21 cellular contexts compared by ENCODE assay signal in the genomic region with DNA sequence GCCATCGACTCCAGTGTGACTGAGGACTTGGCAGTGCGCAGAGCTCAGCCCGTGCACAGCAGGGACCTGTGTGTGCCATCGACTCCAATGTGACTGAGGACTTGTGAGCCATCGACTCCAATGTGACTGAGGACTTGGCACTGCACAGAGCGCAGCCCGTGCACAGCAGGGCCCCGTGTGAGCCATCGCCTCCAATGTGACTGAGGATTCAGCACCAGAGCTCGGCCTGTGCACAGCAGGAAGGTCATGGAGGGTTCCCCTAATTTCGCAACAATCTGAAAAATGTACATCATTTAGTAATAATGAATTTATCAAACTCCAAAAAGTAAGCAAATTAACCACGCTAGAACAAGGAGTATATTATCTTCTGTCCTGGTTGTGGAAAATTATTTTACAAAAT.
"Had no signal": no experiment of that assay in that cellular context is flagged by ENCODE, and none has a peak within 500 bp of the region (broad histone marks: within the 10 kb centered on the region; RNA-seq: fewer than 3 reads in every experiment).

No MANE protein-coding gene starts in this region.

- H3K4me3 Mint-ChIP-seq: memory B cell; naive B cell; nephron; stimulated activated memory B cell treated with anti-CD40 and anti-IgM and Interleukin-4, amounts not matched to agents 10 μg/mL and 1 μg/mL and 100 μg/mL, for 72 hours; stimulated activated naive CD8-positive, alpha-beta T cell treated with anti-CD3 and anti-CD28 coated beads, Interleukin-15, Interleukin-2, amounts not matched to agents 100 ng/mL and 50 ng/mL, for 24 hours had no signal

- H3K9ac ChIP-seq: parathyroid adenoma had no signal

- H3K4me3 ChIP-seq: gastrocnemius medialis, heart right ventricle, prostate gland, spleen, tibial artery, upper lobe of left lung, uterus had no signal

- H3K79me2 ChIP-seq: parathyroid adenoma had no signal

- H3K9me3 ChIP-seq: gastrocnemius medialis, heart right ventricle, prostate gland, spleen, tibial artery, upper lobe of left lung, uterus had no signal

- H3K36me3 Mint-ChIP-seq: naive B cell; stimulated activated memory B cell treated with anti-CD40 and anti-IgM and Interleukin-4, amounts not matched to agents 10 μg/mL and 1 μg/mL and 100 μg/mL, for 72 hours had no signal

- H3K4me1 ChIP-seq: gastrocnemius medialis, heart right ventricle, parathyroid adenoma, prostate gland, spleen, tibial artery, upper lobe of left lung, uterus had no signal

- H3K36me3 ChIP-seq: gastrocnemius medialis, heart right ventricle, prostate gland, spleen, tibial artery, upper lobe of left lung, uterus had no signal

- DNase-seq: effector CD8-positive, alpha-beta T cell; gastrocnemius medialis; heart right ventricle; hypothalamus; naive B cell; stimulated activated CD4-positive, alpha-beta T cell treated with anti-CD3 and anti-CD28 coated beads, Interleukin-15, amount 100 ng/mL, for 24 hours; stimulated activated CD4-positive, alpha-beta T cell treated with anti-CD3 and anti-CD28 coated beads, Interleukin-1b, Interleukin-23, amount 100 ng/mL, for 48 hours; stimulated activated CD4-positive, alpha-beta T cell treated with anti-CD3 and anti-CD28 coated beads, Interleukin-4, amount 100 ng/mL, for 24 hours; tibial artery; uterus had no signal

- H3K27ac Mint-ChIP-seq: memory B cell; naive B cell; nephron; stimulated activated memory B cell treated with anti-CD40 and anti-IgM and Interleukin-4, amounts not matched to agents 10 μg/mL and 1 μg/mL and 100 μg/mL, for 72 hours; stimulated activated naive CD8-positive, alpha-beta T cell treated with anti-CD3 and anti-CD28 coated beads, Interleukin-15, Interleukin-2, amounts not matched to agents 100 ng/mL and 50 ng/mL, for 24 hours had no signal

- H3K27ac ChIP-seq: gastrocnemius medialis, heart right ventricle, parathyroid adenoma, prostate gland, spleen, tibial artery, upper lobe of left lung, uterus had no signal

- H3K4me1 Mint-ChIP-seq: memory B cell; nephron; stimulated activated memory B cell treated with anti-CD40 and anti-IgM and Interleukin-4, amounts not matched to agents 10 μg/mL and 1 μg/mL and 100 μg/mL, for 72 hours had no signal

- H3K9me3 Mint-ChIP-seq: memory B cell; nephron; stimulated activated memory B cell treated with anti-CD40 and anti-IgM and Interleukin-4, amounts not matched to agents 10 μg/mL and 1 μg/mL and 100 μg/mL, for 72 hours; stimulated activated naive CD8-positive, alpha-beta T cell treated with anti-CD3 and anti-CD28 coated beads, Interleukin-15, Interleukin-2, amounts not matched to agents 100 ng/mL and 50 ng/mL, for 24 hours had no signal

- H2AFZ ChIP-seq: parathyroid adenoma had no signal

- ATAC-seq: esophagus mucosa; gastrocnemius medialis; heart right ventricle; left lobe of liver; sciatic nerve; stimulated activated memory B cell treated with anti-CD40 and anti-IgM and Interleukin-4, amounts not matched to agents 10 μg/mL and 1 μg/mL and 100 μg/mL, for 72 hours had no signal

- H3K27me3 ChIP-seq: tibial artery, upper lobe of left lung, uterus had no signal
